23 cellular contexts compared by ENCODE assay signal in the genomic region with DNA sequence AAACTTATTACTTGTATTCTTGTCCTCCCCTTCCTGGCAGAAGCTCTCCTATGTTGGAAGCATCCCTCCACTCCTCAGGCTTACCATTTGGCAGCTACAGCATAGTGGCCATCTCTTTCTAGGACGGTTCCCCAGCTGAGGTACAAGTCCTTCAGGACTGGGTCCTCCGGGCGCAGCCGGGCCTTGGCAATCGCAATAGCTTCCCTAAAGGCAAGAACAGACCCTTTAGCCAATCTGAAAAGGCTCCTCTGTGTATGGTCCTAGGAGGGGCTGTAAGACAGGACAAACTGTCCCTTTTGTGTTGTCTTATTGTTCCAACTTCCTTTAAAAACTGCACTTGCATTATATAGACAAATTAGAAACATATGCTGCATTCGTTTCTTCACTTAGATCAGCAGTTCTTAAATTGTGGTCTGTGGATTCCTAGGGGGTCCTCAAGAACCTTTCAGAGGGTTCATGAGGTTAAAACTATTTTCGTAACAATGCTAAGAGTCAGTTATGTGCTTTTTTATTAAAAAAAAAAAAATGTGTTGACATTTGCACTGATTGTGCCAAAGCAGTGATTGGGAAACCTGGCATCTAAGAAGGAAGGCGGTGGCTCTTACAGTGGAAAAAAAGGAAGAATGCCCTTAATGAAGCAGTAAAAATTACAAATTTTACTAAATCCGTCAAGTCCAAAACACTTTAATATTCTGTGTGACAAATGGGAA. TPM values are rescaled to one million over a fixed set of nuclear protein-coding genes. Genes with fewer than 3 reads are reported as not detected.
A peak's percentile ranks its signal among the peaks of the same experiment; 100 is the strongest.
DNase-seq lines count a peak whose midpoint lies in the region; ATAC-seq and TF ChIP-seq lines count a peak whose summit lies in the region.
"Had no signal": no experiment of that assay in that cellular context is flagged by ENCODE, and none has a peak within 500 bp of the region (broad histone marks: within the 10 kb centered on the region; RNA-seq: fewer than 3 reads in every experiment).

No MANE protein-coding gene starts in this region.

- H3K4me1 ChIP-seq in left ventricle myocardium inferior, result peaks cover 7% of the 10 kb centered on the region
- H3K4me1 ChIP-seq: A549, sigmoid colon had no signal

- TF ChIP-seq CTCF in left ventricle myocardium inferior (IDR thresholded peaks at IDR 0.05; ENCODE audit: borderline replicate concordance), result no peak
- TF ChIP-seq CTCF in fibroblast of mammary gland (conservative IDR thresholded peaks at IDR 0.05; ENCODE audit: control insufficient read depth, insufficient read depth, low read depth, low read length), result no peak

- peaks cover 96% of the 10 kb centered on the region for H3K36me3 ChIP-seq in left ventricle myocardium inferior

- H3K9me3 ChIP-seq in left ventricle myocardium inferior (replicated peaks), result no peaks in the 10 kb centered on the region
- H3K9me3 ChIP-seq: A549, sigmoid colon had no signal

- DNase-seq in left ventricle myocardium inferior (no peak), cardiac septum (ENCODE audit: low spot score) (no peak), fibroblast of mammary gland (ENCODE audit: low read depth) (peak; percentile 20), sciatic nerve (ENCODE audit: low spot score) (no peak), midbrain (lab: John Stamatoyannopoulos, UW) (no peak), kidney glomerular epithelial cell (lab: John Stamatoyannopoulos, UW) (no peak), AG08396 (ENCODE audit: low spot score) (no peak)
- DNase-seq: activated CD8-positive, alpha-beta memory T cell treated with anti-CD3 and anti-CD28 coated beads, Interleukin-2, amount 50 U/mL, for 4 hours; activated naive CD8-positive, alpha-beta T cell treated with anti-CD3 and anti-CD28 coated beads, Interleukin-2, amount 50 U/mL, for 24 hours; central memory CD4-positive, alpha-beta T cell; EL; GOT3; islet precursor cell; naive thymus-derived CD4-positive, alpha-beta T cell; NCI-H1092 treated with DMSO at 0.1 percent for 48 hours; NCI-H1930; NCI-H226; NCI-H774; sigmoid colon had no signal

- H3K27me3 ChIP-seq in left ventricle myocardium inferior (ENCODE audit: low read depth), result no peaks in the 10 kb centered on the region
- H3K27me3 ChIP-seq: sigmoid colon had no signal

- peak; percentile 77 for ATAC-seq in sciatic nerve
- no peak for ATAC-seq in GM18868 (IDR thresholded peaks at IDR 0.05; ENCODE audit: unreplicated experiment)
- ATAC-seq: A549; activated naive CD8-positive, alpha-beta T cell treated with anti-CD3 and anti-CD28 coated beads, Interleukin-2, amount 50 U/mL, for 24 hours; naive thymus-derived CD4-positive, alpha-beta T cell had no signal

- H3K27ac ChIP-seq in left ventricle myocardium inferior (replicated peaks), result peak overlapping the region; percentile 51
- H3K27ac ChIP-seq: A549, C4-2B, parathyroid adenoma had no signal

- H3K4me3 ChIP-seq in left ventricle myocardium inferior (no peak overlapping the region), fibroblast of mammary gland (ENCODE audit: control insufficient read depth, low read depth, low read length) (no peak overlapping the region)
- H3K4me3 ChIP-seq: A549, sigmoid colon had no signal

- intact Hi-C loops in left ventricle myocardium inferior (cut with micrococcal nuclease) (no loop called here), cardiac septum (cut with DNase I) (no loop called here), sciatic nerve (cut with DNase I) (no loop called here)

RNA-seq across cellular contexts. Expression of a gene that starts 38.7 kb away (rescaled TPM):
- total RNA-seq in left ventricle myocardium inferior (14.0 TPM), cardiac septum (14.2 TPM), sciatic nerve (16.0 TPM)

RNA-seq across cellular contexts. Expression of a gene that starts 40.8 kb away (rescaled TPM):
- 23.3 TPM for total RNA-seq in left ventricle myocardium inferior
- 22.5 TPM for total RNA-seq in cardiac septum
- 45.3 TPM for total RNA-seq in sciatic nerve

RNA-seq across cellular contexts. Expression of a gene that starts 41.6 kb away (rescaled TPM):
- total RNA-seq in left ventricle myocardium inferior (78.4 TPM), cardiac septum (60.8 TPM), sciatic nerve (37.3 TPM)

RNA-seq across cellular contexts. Expression of a gene that starts 48.9 kb away (rescaled TPM):
- total RNA-seq in left ventricle myocardium inferior (23.5 TPM), cardiac septum (10.1 TPM), sciatic nerve (60.9 TPM)
